In the genomic region with DNA sequence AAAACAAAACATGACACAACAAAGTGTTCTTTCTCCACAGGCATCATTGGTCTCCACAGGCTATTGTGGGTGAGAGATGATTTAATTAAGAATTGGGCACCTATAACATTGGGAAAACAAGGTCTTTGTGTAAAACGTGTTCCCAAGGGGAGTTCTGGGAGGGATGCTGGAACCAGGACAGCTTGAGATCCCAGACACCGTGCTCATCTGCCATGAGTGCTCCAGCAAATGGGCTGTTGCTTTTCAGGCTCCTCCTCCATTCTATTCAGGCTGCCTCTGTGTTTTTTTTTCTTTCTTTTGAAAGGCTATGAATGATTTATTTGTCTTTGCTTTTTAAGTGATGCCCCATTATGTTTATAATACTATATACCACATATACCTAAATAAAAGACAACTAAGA, we compare ENCODE assay signal across 33 cellular contexts.
"Had no signal": no experiment of that assay in that cellular context is flagged by ENCODE, and none has a peak within 500 bp of the region (broad histone marks: within the 10 kb centered on the region; RNA-seq: fewer than 3 reads in every experiment).

No MANE protein-coding gene starts in this region.

- H3K9me3 Mint-ChIP-seq: activated naive CD4-positive, alpha-beta T cell treated with anti-CD3 and anti-CD28 coated beads for 36 hours; activated naive CD8-positive, alpha-beta T cell treated with anti-CD3 and anti-CD28 coated beads for 36 hours; effector memory CD8-positive, alpha-beta T cell; mesothelial cell of epicardium; naive thymus-derived CD4-positive, alpha-beta T cell; neural crest cell; stimulated activated effector memory CD8-positive, alpha-beta T cell treated with anti-CD3 and anti-CD28 coated beads, Interleukin-12 subunit alpha, Interleukin-12 subunit beta, amount 100 ng/mL, for 72 hours; stimulated activated naive CD8-positive, alpha-beta T cell treated with anti-CD3 and anti-CD28 coated beads, Interleukin-15, Interleukin-2, amounts not matched to agents 100 ng/mL and 50 ng/mL, for 24 hours; type B pancreatic cell had no signal

- H3K4me1 ChIP-seq: adrenal gland, gastrocnemius medialis, psoas muscle, uterus had no signal

- H3K36me3 Mint-ChIP-seq: activated naive CD8-positive, alpha-beta T cell treated with anti-CD3 and anti-CD28 coated beads for 36 hours; mesothelial cell of epicardium; naive thymus-derived CD4-positive, alpha-beta T cell; stimulated activated effector memory CD8-positive, alpha-beta T cell treated with anti-CD3 and anti-CD28 coated beads, Interleukin-12 subunit alpha, Interleukin-12 subunit beta, amount 100 ng/mL, for 72 hours; type B pancreatic cell had no signal

- H3K4me3 ChIP-seq: adrenal gland, body of pancreas, cardiac muscle cell, coronary artery, dorsolateral prefrontal cortex, gastrocnemius medialis, hepatocyte, left ventricle myocardium inferior, lung, psoas muscle, sigmoid colon, uterus had no signal

- H3K27me3 Mint-ChIP-seq: activated CD4-positive, alpha-beta T cell treated with anti-CD3 and anti-CD28 coated beads for 36 hours; activated naive CD8-positive, alpha-beta T cell treated with anti-CD3 and anti-CD28 coated beads for 36 hours; effector memory CD8-positive, alpha-beta T cell; naive thymus-derived CD4-positive, alpha-beta T cell; stimulated activated naive CD8-positive, alpha-beta T cell treated with anti-CD3 and anti-CD28 coated beads, Interleukin-15, Interleukin-2, amounts not matched to agents 100 ng/mL and 50 ng/mL, for 24 hours; type B pancreatic cell had no signal

- H3K27ac ChIP-seq: adrenal gland, body of pancreas, cardiac muscle cell, coronary artery, gastrocnemius medialis, hepatocyte, left ventricle myocardium inferior, parathyroid adenoma, psoas muscle, sigmoid colon, uterus had no signal

- H3K79me2 ChIP-seq: hepatocyte, parathyroid adenoma had no signal

- H3K9me3 ChIP-seq: adrenal gland, body of pancreas, gastrocnemius medialis, left ventricle myocardium inferior, psoas muscle, sigmoid colon, uterus had no signal

- H3K9ac ChIP-seq: parathyroid adenoma had no signal

- H3K27ac Mint-ChIP-seq: activated CD4-positive, alpha-beta T cell treated with anti-CD3 and anti-CD28 coated beads for 36 hours; activated naive CD4-positive, alpha-beta T cell treated with anti-CD3 and anti-CD28 coated beads for 36 hours; activated naive CD8-positive, alpha-beta T cell treated with anti-CD3 and anti-CD28 coated beads for 36 hours; effector memory CD8-positive, alpha-beta T cell; mesothelial cell of epicardium; naive thymus-derived CD4-positive, alpha-beta T cell; stimulated activated effector memory CD8-positive, alpha-beta T cell treated with anti-CD3 and anti-CD28 coated beads, Interleukin-12 subunit alpha, Interleukin-12 subunit beta, amount 100 ng/mL, for 72 hours; stimulated activated naive CD8-positive, alpha-beta T cell treated with anti-CD3 and anti-CD28 coated beads, Interleukin-15, Interleukin-2, amounts not matched to agents 100 ng/mL and 50 ng/mL, for 24 hours; type B pancreatic cell had no signal

- H3K36me3 ChIP-seq: adrenal gland, cardiac muscle cell, gastrocnemius medialis, left ventricle myocardium inferior, sigmoid colon, uterus had no signal

- H3K4me3 Mint-ChIP-seq: activated CD4-positive, alpha-beta T cell treated with anti-CD3 and anti-CD28 coated beads for 36 hours; activated naive CD4-positive, alpha-beta T cell treated with anti-CD3 and anti-CD28 coated beads for 36 hours; activated naive CD8-positive, alpha-beta T cell treated with anti-CD3 and anti-CD28 coated beads for 36 hours; effector memory CD8-positive, alpha-beta T cell; mesothelial cell of epicardium; naive thymus-derived CD4-positive, alpha-beta T cell; neural crest cell; stimulated activated effector memory CD8-positive, alpha-beta T cell treated with anti-CD3 and anti-CD28 coated beads, Interleukin-12 subunit alpha, Interleukin-12 subunit beta, amount 100 ng/mL, for 72 hours; stimulated activated naive CD8-positive, alpha-beta T cell treated with anti-CD3 and anti-CD28 coated beads, Interleukin-15, Interleukin-2, amounts not matched to agents 100 ng/mL and 50 ng/mL, for 24 hours; type B pancreatic cell had no signal

- H3K4me1 Mint-ChIP-seq: activated CD4-positive, alpha-beta T cell treated with anti-CD3 and anti-CD28 coated beads for 36 hours; activated naive CD8-positive, alpha-beta T cell treated with anti-CD3 and anti-CD28 coated beads for 36 hours; stimulated activated effector memory CD8-positive, alpha-beta T cell treated with anti-CD3 and anti-CD28 coated beads, Interleukin-12 subunit alpha, Interleukin-12 subunit beta, amount 100 ng/mL, for 72 hours had no signal

- H3K27me3 ChIP-seq: adrenal gland, body of pancreas, cardiac muscle cell, dorsolateral prefrontal cortex, gastrocnemius medialis, hepatocyte, sigmoid colon, uterus had no signal

- H3K4me2 ChIP-seq: hepatocyte had no signal

- DNase-seq: activated CD4-positive, alpha-beta T cell treated with anti-CD3 and anti-CD28 coated beads for 36 hours; activated CD4-positive, alpha-beta T cell treated with anti-CD3 and anti-CD28 coated beads, Interleukin-2, amount 50 U/mL, for 4 hours; activated CD4-positive, CD25-positive, alpha-beta regulatory T cell; activated CD8-positive, alpha-beta memory T cell treated with anti-CD3 and anti-CD28 coated beads for 24 hours; activated effector memory CD4-positive, alpha-beta T cell treated with Interleukin-2 at 50 U/mL for 16 hours; activated naive CD4-positive, alpha-beta T cell treated with anti-CD3 and anti-CD28 coated beads for 36 hours; activated naive CD8-positive, alpha-beta T cell treated with anti-CD3 and anti-CD28 coated beads for 36 hours; adrenal gland; aorta; body of pancreas; dorsolateral prefrontal cortex; effector memory CD8-positive, alpha-beta T cell; erythroblast; gastrocnemius medialis; islet precursor cell; left ventricle myocardium inferior; naive thymus-derived CD4-positive, alpha-beta T cell; occipital lobe; psoas muscle; sigmoid colon; small intestine; stimulated activated CD4-positive, alpha-beta T cell treated with anti-CD3 and anti-CD28 coated beads, Interleukin-4, amount 100 ng/mL, for 24 hours; uterus had no signal
